In the genomic region with DNA sequence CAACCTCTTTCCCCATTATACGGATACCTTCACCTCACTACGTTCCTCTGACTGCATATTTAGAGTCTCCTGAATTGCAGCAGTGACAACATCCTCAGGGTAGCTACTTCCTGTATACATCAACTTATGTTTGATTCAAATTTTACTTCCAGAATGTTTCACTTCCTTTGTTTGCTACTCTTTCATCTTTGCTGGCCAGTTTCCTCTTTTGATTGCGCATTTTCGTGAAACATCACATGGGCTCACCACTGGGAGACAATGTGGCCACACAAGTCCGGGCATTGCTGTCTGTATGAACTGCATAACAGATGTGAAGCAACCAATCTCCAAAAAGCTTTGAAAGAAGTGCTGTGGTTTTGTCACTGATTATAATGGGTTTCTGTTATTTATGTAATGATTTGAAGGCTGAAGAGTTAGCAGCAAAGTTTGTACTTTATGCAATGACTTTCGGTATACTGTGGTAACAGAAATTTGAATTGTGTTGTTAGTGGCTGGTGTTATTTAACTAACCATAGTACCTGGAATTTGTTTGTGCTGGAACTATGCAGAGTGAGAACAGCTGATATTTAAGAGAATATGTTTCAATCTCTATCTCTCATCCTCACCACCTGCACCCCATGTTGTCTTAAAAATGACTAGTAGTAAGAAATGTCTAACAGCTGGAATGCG, we compare ENCODE assay signal across 8 cellular contexts. TPM values are rescaled to one million over a fixed set of nuclear protein-coding genes. Genes with fewer than 3 reads are reported as not detected.
DNase-seq lines count a peak whose midpoint lies in the region; ATAC-seq and TF ChIP-seq lines count a peak whose summit lies in the region.

No MANE protein-coding gene starts in this region.

- ATAC-seq in GM18499 (IDR thresholded peaks at IDR 0.05; ENCODE audit: insufficient read depth, unreplicated experiment) (peak; percentile 93), GM21529 (IDR thresholded peaks at IDR 0.05; ENCODE audit: unreplicated experiment) (peak; percentile 96)

- TF ChIP-seq CTCF in KMS-11 (conservative IDR thresholded peaks at IDR 0.05; ENCODE audit: low read depth, low read length): no peak
- no peak for TF ChIP-seq CTCF in thyroid gland (IDR thresholded peaks at IDR 0.05)

- intact Hi-C loops in posterior vena cava (cut with DNase I) (no loop called here), thyroid gland (cut with DNase I) (no loop called here)

- H3K4me3 ChIP-seq in KMS-11 (IDR thresholded peaks at IDR 0.05; ENCODE audit: insufficient read depth, low read depth, low read length) (no peak overlapping the region), thyroid gland (replicated peaks in 1 of 3) (no peak overlapping the region)

- H2AFZ ChIP-seq in KMS-11 (ENCODE audit: low read depth): 0 out of 2 replicates have a peak overlapping the region, but pooled peaks have one; percentile 36

- H3K27ac ChIP-seq in KMS-11 (peak overlapping the region; percentile 64), caudate nucleus (ENCODE audit: low read depth, low read length) (peak overlapping the region; percentile 88), thyroid gland (no peak overlapping the region)

- H3K79me2 ChIP-seq in KMS-11 (ENCODE audit: insufficient read depth, low read depth): no peaks in the 10 kb centered on the region

- DNase-seq in caudate nucleus (lab: John Stamatoyannopoulos, UW) (peak in 50 of 61 donors; percentile 4 to 67 (median 25)), nucleus accumbens (lab: John Stamatoyannopoulos, UW) (peak in 42 of 56 donors; percentile 2 to 70 (median 38)), posterior vena cava (ENCODE audit: low spot score) (no peak), NCI-H2081 (lab: John Stamatoyannopoulos, UW) (no peak), thyroid gland (no peak)

- H4K20me1 ChIP-seq in KMS-11 (ENCODE audit: insufficient read depth): no peaks in the 10 kb centered on the region

- peaks cover 31% of the 10 kb centered on the region for H3K4me1 ChIP-seq in KMS-11 (ENCODE audit: low read depth, poor library complexity, severe bottlenecking)
- H3K4me1 ChIP-seq in thyroid gland: peaks cover 0 to 2% of the 10 kb centered on the region in 2 donors

- peak overlapping the region; percentile 80 for H3K4me2 ChIP-seq in KMS-11

- 71% methylated on average over 7 of the region's 7 CpGs for WGBS in thyroid gland, 2 donors

- no peak for TF ChIP-seq POLR2A in thyroid gland (IDR thresholded peaks at IDR 0.05)

- no peaks in the 10 kb centered on the region for H3K9me3 ChIP-seq in thyroid gland

- H3K27me3 ChIP-seq in KMS-11 (ENCODE audit: insufficient read depth, low read depth) (no peaks in the 10 kb centered on the region), thyroid gland (no peaks in the 10 kb centered on the region)

- H3K36me3 ChIP-seq in KMS-11 (ENCODE audit: insufficient read depth) (no peaks in the 10 kb centered on the region), thyroid gland (no peaks in the 10 kb centered on the region)

- 0 out of 2 replicates have a peak overlapping the region, but pooled peaks have one; percentile 1 for H3K9ac ChIP-seq in KMS-11

RNA-seq across cellular contexts. Expression of gene SNCA, which starts 7.4 kb away (rescaled TPM):
- 10 to 100 TPM in 1 of 2 donors, 1 to 10 TPM in 1; 9.1 to 25.5 TPM for total RNA-seq in posterior vena cava
- 10 to 100 TPM in 3 of 4 donors, 1 to 10 TPM in 1; 5.3 to 22.7 (median 15.0) TPM for total RNA-seq in thyroid gland

Comparison
In these comparisons a context has a peak if more than half of its experiments do, and no peak if none do; other contexts are left out.
1. H3K27ac ChIP-seq: peak in KMS-11 (single experiment) and caudate nucleus (single experiment); none in thyroid gland (0 of 3).
2. DNase-seq: peak in caudate nucleus (50 of 61) and nucleus accumbens (42 of 56); none in posterior vena cava (single experiment), NCI-H2081 (0 of 2) and thyroid gland (0 of 2).